In genomic region chr11:78187366-78188011, GRCh38 we compare ENCODE assay signal across 8 cellular contexts. TPM values are rescaled to one million over a fixed set of nuclear protein-coding genes. Genes with fewer than 3 reads are reported as not detected.
DNase-seq lines count a peak whose midpoint lies in the region; ATAC-seq and TF ChIP-seq lines count a peak whose summit lies in the region.

No MANE protein-coding gene starts in this region.

- no peaks in the 10 kb centered on the region for H3K9me3 ChIP-seq in suprapubic skin

- peaks cover 32% of the 10 kb centered on the region for H3K36me3 Mint-ChIP-seq in activated T-helper 17 cell treated with anti-CD3 and anti-CD28 coated beads, Interleukin-2, amount 50 U/mL, for 72 hours (ENCODE audit: low read depth)
- H3K36me3 Mint-ChIP-seq in immature natural killer cell, result no peaks in the 10 kb centered on the region

- H3K4me3 ChIP-seq in suprapubic skin, result peak overlapping the region; percentile 66

- 35% methylated on average over 18 of the region's 19 CpGs for WGBS in suprapubic skin

- no peaks in the 10 kb centered on the region for H3K9me3 Mint-ChIP-seq in activated T-helper 17 cell treated with anti-CD3 and anti-CD28 coated beads, Interleukin-2, amount 50 U/mL, for 72 hours
- H3K9me3 Mint-ChIP-seq in immature natural killer cell, result no peaks in the 10 kb centered on the region

- H3K4me3 Mint-ChIP-seq in activated T-helper 17 cell treated with anti-CD3 and anti-CD28 coated beads, Interleukin-2, amount 50 U/mL, for 72 hours, result peak overlapping the region; percentile 96
- peak overlapping the region; percentile 93 to 97 (median 97) for H3K4me3 Mint-ChIP-seq in immature natural killer cell

- H3K27me3 Mint-ChIP-seq in activated T-helper 17 cell treated with anti-CD3 and anti-CD28 coated beads, Interleukin-2, amount 50 U/mL, for 72 hours, result no peaks in the 10 kb centered on the region
- peaks cover 0 to 2% (median 1%) of the 10 kb centered on the region in 3 donors for H3K27me3 Mint-ChIP-seq in immature natural killer cell (ENCODE audit: low read depth in 3 of 3)

- H3K4me1 ChIP-seq in suprapubic skin, result peaks cover 28% of the 10 kb centered on the region

- H3K27me3 ChIP-seq in suprapubic skin, result no peaks in the 10 kb centered on the region

- no peaks in the 10 kb centered on the region for H3K36me3 ChIP-seq in suprapubic skin

- peak; percentile 70 for DNase-seq in activated T-cell treated with anti-CD3 and anti-CD28 coated beads for 24 hours (ENCODE audit: low read depth)
- no peak for DNase-seq in activated T-cell treated with anti-CD3 and anti-CD28 coated beads, Interleukin-2, amount 50 U/mL, for 48 hours
- DNase-seq in immature natural killer cell, result no peak
- peak in 1 of 2 donors; percentile 61 for DNase-seq in suprapubic skin (ENCODE audit: low spot score in 2 of 2)

- H3K27ac Mint-ChIP-seq in activated T-helper 17 cell treated with anti-CD3 and anti-CD28 coated beads, Interleukin-2, amount 50 U/mL, for 72 hours, result peak overlapping the region; percentile 99
- peak overlapping the region; percentile 72 to 90 (median 82) for H3K27ac Mint-ChIP-seq in immature natural killer cell

- no peak for TF ChIP-seq POLR2A in suprapubic skin (IDR thresholded peaks at IDR 0.05)

- no peak for TF ChIP-seq EP300 in suprapubic skin (IDR thresholded peaks at IDR 0.05)

- peak overlapping the region; percentile 40 for H3K27ac ChIP-seq in suprapubic skin

- ATAC-seq in activated T-helper 17 cell treated with anti-CD3 and anti-CD28 coated beads, Interleukin-2, amount 50 U/mL, for 72 hours (replicated peaks), result no peak
- ATAC-seq in HG02981 (IDR thresholded peaks at IDR 0.05; ENCODE audit: unreplicated experiment) (no peak), GM18909 (IDR thresholded peaks at IDR 0.05; ENCODE audit: poor library complexity, unreplicated experiment) (no peak), HG03565 (IDR thresholded peaks at IDR 0.05; ENCODE audit: unreplicated experiment) (no peak)

- peaks cover 36% of the 10 kb centered on the region for H3K4me1 Mint-ChIP-seq in activated T-helper 17 cell treated with anti-CD3 and anti-CD28 coated beads, Interleukin-2, amount 50 U/mL, for 72 hours
- H3K4me1 Mint-ChIP-seq in immature natural killer cell, result peaks cover 30 to 31% of the 10 kb centered on the region in 2 donors

- no peak for TF ChIP-seq CTCF in suprapubic skin (IDR thresholded peaks at IDR 0.05)

RNA-seq across cellular contexts. Expression of gene KCTD21, which starts 0.9 kb away (rescaled TPM):
- 1 to 10 TPM; 6.1 to 7.5 TPM for total RNA-seq in activated T-helper 17 cell treated with anti-CD3 and anti-CD28 coated beads, Interleukin-2, amount 50 U/mL, for 72 hours
- 1 to 10 TPM in 1 of 3 donors, under 1 TPM in 1, not detected in 1; 0.44 to 1.1 TPM for polyA plus RNA-seq in immature natural killer cell
- 10 to 100 TPM in 1 of 4 donors, 1 to 10 TPM in 3; 3.6 to 11.1 (median 4.3) TPM for total RNA-seq in suprapubic skin

RNA-seq across cellular contexts. Expression of gene USP35, which starts 1.2 kb away (rescaled TPM):
- total RNA-seq in activated T-helper 17 cell treated with anti-CD3 and anti-CD28 coated beads, Interleukin-2, amount 50 U/mL, for 72 hours, result 1 to 10 TPM; 9.6 to 10.0 TPM
- under 1 TPM in 2 of 3 donors, not detected in 1; 0.20 to 0.27 TPM for polyA plus RNA-seq in immature natural killer cell
- 1 to 10 TPM; 2.3 to 9.6 (median 5.6) TPM for total RNA-seq in suprapubic skin

RNA-seq across cellular contexts. Expression of gene ALG8, which starts 48.1 kb away (rescaled TPM):
- total RNA-seq in activated T-helper 17 cell treated with anti-CD3 and anti-CD28 coated beads, Interleukin-2, amount 50 U/mL, for 72 hours, result 10 to 100 TPM; 38.3 to 70.2 TPM
- polyA plus RNA-seq in immature natural killer cell, result 10 to 100 TPM; 38.7 to 55.3 (median 40.0) TPM
- 10 to 100 TPM; 15.6 to 26.7 (median 21.2) TPM for total RNA-seq in suprapubic skin
